In genomic region chr10:93752761-93753160, GRCh38 we compare ENCODE assay signal across 13 cellular contexts. TPM values are rescaled to one million over a fixed set of nuclear protein-coding genes. Genes with fewer than 3 reads are reported as not detected.
A peak's percentile ranks its signal among the peaks of the same experiment; 100 is the strongest.
DNase-seq lines count a peak whose midpoint lies in the region; FAIRE-seq and TF ChIP-seq lines count a peak whose summit lies in the region.
"Had no signal": no experiment of that assay in that cellular context is flagged by ENCODE, and none has a peak within 500 bp of the region (broad histone marks: within the 10 kb centered on the region; RNA-seq: fewer than 3 reads in every experiment).

No MANE protein-coding gene starts in this region.

- H3K27ac ChIP-seq in mesenchymal stem cell (ENCODE audit: low read length, poor library complexity, severe bottlenecking) = no peak overlapping the region
- H3K27ac ChIP-seq: cardiac muscle cell had no signal

- peak overlapping the region; percentile 18 for H2BK15ac ChIP-seq in mesenchymal stem cell (ENCODE audit: low read depth, poor library complexity, severe bottlenecking)

- H3K9me3 ChIP-seq in Loucy (ENCODE audit: insufficient read depth, low read depth, low read length) (no peaks in the 10 kb centered on the region), mesenchymal stem cell (ENCODE audit: control insufficient read depth, low read length) (no peaks in the 10 kb centered on the region)

- H2AK5ac ChIP-seq in mesenchymal stem cell (ENCODE audit: low read length, severe bottlenecking) = peak overlapping the region; percentile 83

- H3K79me1 ChIP-seq in mesenchymal stem cell (replicated peaks; ENCODE audit: low read length, poor library complexity, severe bottlenecking) = no peaks in the 10 kb centered on the region

- in situ Hi-C loops in Caki2 (cut with HindIII; ENCODE audit: low pct_unique_long_range_greater_than_20kb, low sequenced_read_pairs) = no loop called here

- H3K4me1 ChIP-seq in Loucy (ENCODE audit: insufficient read depth, low read length, poor library complexity, severe bottlenecking) (no peaks in the 10 kb centered on the region), mesenchymal stem cell (ENCODE audit: control insufficient read depth, insufficient read depth, low read depth, low read length) (peaks cover 12% of the 10 kb centered on the region)

- H3K27ac Mint-ChIP-seq in activated CD4-positive, alpha-beta T cell treated with anti-CD3 and anti-CD28 coated beads, Interleukin-2, amount 10 ng/mL, durations not matched to agents 7 days and 5 days = no peak overlapping the region

- H4K91ac ChIP-seq in mesenchymal stem cell (ENCODE audit: low read length) = peak overlapping the region; percentile 58

- peak overlapping the region; percentile 65 to 76 for H3K18ac ChIP-seq in mesenchymal stem cell (ENCODE audit: low read depth in 1 of 2, low read length in 2 of 2)

- POLR2A ChIA-PET in activated CD4-positive, alpha-beta T cell treated with anti-CD3 and anti-CD28 coated beads, Interleukin-2, amount 10 ng/mL, durations not matched to agents 7 days and 5 days (lab: Charles Lee) = no interaction called here

- H3K79me2 ChIP-seq in Loucy (ENCODE audit: insufficient read depth, low read length) = no peaks in the 10 kb centered on the region

- no peak overlapping the region for H3K4me2 ChIP-seq in Loucy (ENCODE audit: low read depth, low read length, poor library complexity, severe bottlenecking)
- H3K4me2 ChIP-seq in mesenchymal stem cell (ENCODE audit: low read length, poor library complexity, severe bottlenecking) = no peak overlapping the region

- H3F3A ChIP-seq in Loucy (ENCODE audit: low read depth) = no peaks in the 10 kb centered on the region

- H4K20me1 ChIP-seq in Loucy (ENCODE audit: insufficient read depth, low read length, poor library complexity, severe bottlenecking) = no peaks in the 10 kb centered on the region

- H3K9me3 Mint-ChIP-seq in activated CD4-positive, alpha-beta T cell treated with anti-CD3 and anti-CD28 coated beads, Interleukin-2, amount 10 ng/mL, durations not matched to agents 7 days and 5 days = no peaks in the 10 kb centered on the region
- H3K9me3 Mint-ChIP-seq: nephron had no signal

- H2BK5ac ChIP-seq in mesenchymal stem cell (ENCODE audit: low read depth, low read length, poor library complexity, severe bottlenecking) = no peak overlapping the region

- no peak overlapping the region for H3K4me3 ChIP-seq in Loucy (ENCODE audit: low read length, poor library complexity, severe bottlenecking)
- H3K4me3 ChIP-seq in bronchial epithelial cell (ENCODE audit: low read depth, low read length) = no peak overlapping the region
- H3K4me3 ChIP-seq in mesenchymal stem cell (ENCODE audit: insufficient read depth in 1 of 2, low read depth in 1 of 2, low read length in 2 of 2) = no peak overlapping the region
- H3K4me3 ChIP-seq: cardiac muscle cell had no signal

- H2BK12ac ChIP-seq in mesenchymal stem cell (ENCODE audit: low read length in 2 of 2) = peak overlapping the region; percentile 70 to 94

- no peak overlapping the region for H3K23ac ChIP-seq in mesenchymal stem cell (ENCODE audit: low read length in 2 of 2)

- H2AFZ ChIP-seq in Loucy (ENCODE audit: low read length) = peak overlapping the region; percentile 91; the same call in 1 of the 2 replicates
- no peak overlapping the region for H2AFZ ChIP-seq in mesenchymal stem cell (ENCODE audit: low read depth, low read length)

- FAIRE-seq in bronchial epithelial cell (lab: Jason Lieb, UNC) = no peak
- FAIRE-seq: D721Med had no signal

- H3K36me3 ChIP-seq in Loucy (ENCODE audit: insufficient read depth, low read length) = no peaks in the 10 kb centered on the region
- H3K36me3 ChIP-seq in bronchial epithelial cell (ENCODE audit: control insufficient read depth, insufficient read depth, low read length) = no peaks in the 10 kb centered on the region
- no peaks in the 10 kb centered on the region for H3K36me3 ChIP-seq in mesenchymal stem cell (ENCODE audit: control insufficient read depth in 1 of 2, insufficient read depth in 2 of 2, low read depth in 1 of 2, low read length in 2 of 2)
- H3K36me3 ChIP-seq: cardiac muscle cell had no signal

- peak overlapping the region; percentile 62 for H2BK120ac ChIP-seq in mesenchymal stem cell (ENCODE audit: low read depth, low read length)

- no peak overlapping the region for H3K9ac ChIP-seq in Loucy (ENCODE audit: low read depth, low read length, poor library complexity, severe bottlenecking)
- no peak overlapping the region for H3K9ac ChIP-seq in mesenchymal stem cell (ENCODE audit: low read length)

- no peak overlapping the region for H3K4me3 Mint-ChIP-seq in activated CD4-positive, alpha-beta T cell treated with anti-CD3 and anti-CD28 coated beads, Interleukin-2, amount 10 ng/mL, durations not matched to agents 7 days and 5 days
- H3K4me3 Mint-ChIP-seq: nephron had no signal

- CTCF ChIA-PET in activated CD4-positive, alpha-beta T cell treated with anti-CD3 and anti-CD28 coated beads, Interleukin-2, amount 10 ng/mL, durations not matched to agents 7 days and 5 days (lab: Charles Lee) = no interaction called here

- H3K14ac ChIP-seq in mesenchymal stem cell (ENCODE audit: low read length in 2 of 2) = no peak overlapping the region

- H3K27me3 Mint-ChIP-seq in activated CD4-positive, alpha-beta T cell treated with anti-CD3 and anti-CD28 coated beads, Interleukin-2, amount 10 ng/mL, durations not matched to agents 7 days and 5 days = peaks cover 17% of the 10 kb centered on the region

- H4K8ac ChIP-seq in mesenchymal stem cell (ENCODE audit: low read length) = peak overlapping the region; percentile 39

- TF ChIP-seq CTCF in Loucy (conservative IDR thresholded peaks at IDR 0.05; ENCODE audit: low read length) = no peak
- no peak for TF ChIP-seq CTCF in bronchial epithelial cell (IDR thresholded peaks at IDR 0.05; ENCODE audit: insufficient read depth, low read length, severe bottlenecking)

- peak; percentile 77 for DNase-seq in Caki2 (ENCODE audit: low read depth)
- DNase-seq in bronchial epithelial cell (ENCODE audit: low read depth) = peak; percentile 69
- DNase-seq in mesenchymal stem cell = peak; percentile 94
- DNase-seq in activated effector memory CD4-positive, alpha-beta T cell treated with anti-CD3 and anti-CD28 coated beads, Interleukin-2, amount 50 U/mL, for 16 hours = no peak
- DNase-seq in NCI-H2029 (lab: John Stamatoyannopoulos, UW) = no peak
- DNase-seq in SIG-M5 (lab: John Stamatoyannopoulos, UW) = no peak
- DNase-seq in activated CD4-positive, alpha-beta T cell treated with anti-CD3 and anti-CD28 coated beads, Interleukin-2, amount 10 ng/mL, durations not matched to agents 7 days and 5 days = no peak
- DNase-seq: NCI-H2107; stimulated activated CD4-positive, alpha-beta T cell treated with anti-CD3 and anti-CD28 coated beads, Interleukin-4, amount 100 ng/mL, for 4 hours had no signal

- H3K27me3 ChIP-seq in Loucy (ENCODE audit: insufficient read depth, low read length, poor library complexity, severe bottlenecking) (no peaks in the 10 kb centered on the region), bronchial epithelial cell (ENCODE audit: control insufficient read depth, insufficient read depth, low read length) (peaks cover 1% of the 10 kb centered on the region), mesenchymal stem cell (ENCODE audit: control insufficient read depth in 1 of 2, insufficient read depth in 1 of 2, low read length in 2 of 2) (peaks cover 0 to 13% of the 10 kb centered on the region in 2 experiments)
- H3K27me3 ChIP-seq: cardiac muscle cell had no signal

- H3K36me3 Mint-ChIP-seq in activated CD4-positive, alpha-beta T cell treated with anti-CD3 and anti-CD28 coated beads, Interleukin-2, amount 10 ng/mL, durations not matched to agents 7 days and 5 days (ENCODE audit: low read depth) = no peaks in the 10 kb centered on the region

- H3K9me2 ChIP-seq in Loucy (replicated peaks; ENCODE audit: low read depth, low read length) = no peaks in the 10 kb centered on the region

- no peaks in the 10 kb centered on the region for H3K4me1 Mint-ChIP-seq in activated CD4-positive, alpha-beta T cell treated with anti-CD3 and anti-CD28 coated beads, Interleukin-2, amount 10 ng/mL, durations not matched to agents 7 days and 5 days

- H3K4ac ChIP-seq in mesenchymal stem cell (ENCODE audit: low read depth in 1 of 2, low read length in 2 of 2) = peak overlapping the region in 1 of 2 experiments; percentile 37

RNA-seq across cellular contexts. Expression of gene LGI1, which starts 5.0 kb away (rescaled TPM):
- not detected in 2 replicates for total RNA-seq in Caki2 (2014; rRNA removed; shearing (Covaris generic); ENCODE audit: low replicate concordance)
- not detected in 2 replicates for total RNA-seq in bronchial epithelial cell
- polyA plus RNA-seq in mesenchymal stem cell (2013, experiment 1 of 2) = 9.7 TPM
- 11.1 TPM for polyA plus RNA-seq in mesenchymal stem cell (2013, experiment 2 of 2)
- total RNA-seq in activated CD4-positive, alpha-beta T cell treated with anti-CD3 and anti-CD28 coated beads, Interleukin-2, amount 10 ng/mL, durations not matched to agents 7 days and 5 days = not detected
- total RNA-seq: cardiac muscle cell had no signal
- polyA plus RNA-seq: cardiac muscle cell had no signal

RNA-seq across cellular contexts. Expression of gene FRA10AC1, which starts 50.4 kb away (rescaled TPM):
- total RNA-seq in Caki2 (2014; rRNA removed; shearing (Covaris generic); ENCODE audit: low replicate concordance) = 0.67 and 3.9 TPM in 2 replicates
- total RNA-seq in bronchial epithelial cell = 4.7 and 7.2 TPM in 2 replicates
- polyA plus RNA-seq in mesenchymal stem cell (2013, experiment 1 of 2) = 31.3 TPM
- 32.4 TPM for polyA plus RNA-seq in mesenchymal stem cell (2013, experiment 2 of 2)
- 10 to 100 TPM; 13.7 TPM for total RNA-seq in activated CD4-positive, alpha-beta T cell treated with anti-CD3 and anti-CD28 coated beads, Interleukin-2, amount 10 ng/mL, durations not matched to agents 7 days and 5 days

Comparison
In these comparisons a context has a peak if more than half of its experiments do, and no peak if none do; other contexts are left out.
1. DNase-seq: peak in Caki2 (single experiment), bronchial epithelial cell (single experiment) and mesenchymal stem cell (single experiment); none in activated effector memory CD4-positive, alpha-beta T cell treated with anti-CD3 and anti-CD28 coated beads, Interleukin-2, amount 50 U/mL, for 16 hours (single experiment), NCI-H2029 (single experiment), SIG-M5 (single experiment) and activated CD4-positive, alpha-beta T cell treated with anti-CD3 and anti-CD28 coated beads, Interleukin-2, amount 10 ng/mL, durations not matched to agents 7 days and 5 days (single experiment).